In genomic region chr3:170108955-170109354, GRCh38 we compare ENCODE assay signal across 19 cellular contexts.
"Had no signal": no experiment of that assay in that cellular context is flagged by ENCODE, and none has a peak within 500 bp of the region (broad histone marks: within the 10 kb centered on the region; RNA-seq: fewer than 3 reads in every experiment).

No MANE protein-coding gene starts in this region.

- ATAC-seq: foreskin keratinocyte; left cardiac atrium; mucosa of descending colon; stimulated activated memory B cell treated with anti-CD40 and anti-IgM and Interleukin-4, amounts not matched to agents 10 μg/mL and 1 μg/mL and 100 μg/mL, for 72 hours; upper lobe of right lung had no signal

- DNase-seq: activated CD4-positive, alpha-beta T cell treated with anti-CD3 and anti-CD28 coated beads, Interleukin-2, amount 50 U/mL, for 4 hours; activated CD4-positive, CD25-positive, alpha-beta regulatory T cell treated with anti-CD3 and anti-CD28 coated beads, Interleukin-2, amount 50 U/mL, for 72 hours; activated effector memory CD4-positive, alpha-beta T cell treated with Interleukin-2 at 50 U/mL for 16 hours; activated naive CD4-positive, alpha-beta T cell treated with anti-CD3 and anti-CD28 coated beads, Interleukin-2, amount 50 U/mL, for 16 hours; foreskin keratinocyte; hippocampal formation; left cardiac atrium; mesenchymal stem cell; mucosa of descending colon; naive B cell; spleen; stimulated activated CD4-positive, alpha-beta T cell treated with anti-CD3 and anti-CD28 coated beads, Interleukin-4, amount 100 ng/mL, for 4 hours; T-helper 1 cell; T1000; upper lobe of right lung had no signal

- H3K27me3 Mint-ChIP-seq: naive B cell; stimulated activated memory B cell treated with anti-CD40 and anti-IgM and Interleukin-4, amounts not matched to agents 10 μg/mL and 1 μg/mL and 100 μg/mL, for 72 hours had no signal

- H3K4me3 Mint-ChIP-seq: naive B cell; stimulated activated memory B cell treated with anti-CD40 and anti-IgM and Interleukin-4, amounts not matched to agents 10 μg/mL and 1 μg/mL and 100 μg/mL, for 72 hours had no signal

- H3K4me1 ChIP-seq: foreskin keratinocyte, upper lobe of right lung had no signal

- H3K27ac ChIP-seq: epithelial cell of prostate, foreskin keratinocyte, thoracic aorta, upper lobe of right lung had no signal

- H3K9me3 Mint-ChIP-seq: naive B cell had no signal

- H3K9me3 ChIP-seq: mucosa of descending colon, neutrophil, spleen, thoracic aorta, upper lobe of right lung had no signal

- H3K27me3 ChIP-seq: foreskin keratinocyte, neutrophil, spleen, upper lobe of right lung had no signal

- H3K4me3 ChIP-seq: mucosa of descending colon, spleen, thoracic aorta, upper lobe of right lung had no signal

- H3K27ac Mint-ChIP-seq: stimulated activated memory B cell treated with anti-CD40 and anti-IgM and Interleukin-4, amounts not matched to agents 10 μg/mL and 1 μg/mL and 100 μg/mL, for 72 hours had no signal
